ENCODE assay signal across 8 cellular contexts in genomic region chr17:7842380-7842949, GRCh38. TPM values are rescaled to one million over a fixed set of nuclear protein-coding genes. Genes with fewer than 3 reads are reported as not detected.
DNase-seq lines count a peak whose midpoint lies in the region; ATAC-seq and TF ChIP-seq lines count a peak whose summit lies in the region.

No MANE protein-coding gene starts in this region.

- WGBS in H9 (ENCODE audit: extremely low coverage, insufficient read length, low lambda C conversion rate), result no CpG with 5 or more reads among the region's 37 CpGs

- no peak overlapping the region for H2BK15ac ChIP-seq in H9 (ENCODE audit: low read depth, low read length)

- no peak overlapping the region for H2AK5ac ChIP-seq in H9 (ENCODE audit: insufficient read length, low read length)

- H2AFZ ChIP-seq in H9 (ENCODE audit: low read length), result no peak overlapping the region

- H3K4me3 Mint-ChIP-seq in H9, result peak overlapping the region; percentile 89 to 94
- H3K4me3 Mint-ChIP-seq in natural killer cell treated with Interleukin-12 subunit alpha and Interleukin-12 subunit beta and Interleukin-15 and Interleukin-18, amount 100 ng/mL, for 72 hours, result peak overlapping the region; percentile 93

- no peaks in the 10 kb centered on the region for H3K9me3 ChIP-seq in H9 (ENCODE audit: control insufficient read depth, low read depth, low read length)

- TF ChIP-seq CTCF in H9 (conservative IDR thresholded peaks at IDR 0.05), result no peak

- no peak overlapping the region for H4K8ac ChIP-seq in H9 (replicated peaks; ENCODE audit: insufficient read length, low read depth, low read length)

- no peaks in the 10 kb centered on the region for H3K79me2 ChIP-seq in H9 (ENCODE audit: insufficient read depth, low read length)

- H2BK120ac ChIP-seq in H9 (ENCODE audit: low read depth, low read length, poor library complexity, severe bottlenecking), result no peak overlapping the region

- DNase-seq in EH (ENCODE audit: low read depth) (peak; percentile 90), H9 (no peak), NK-92 (lab: John Stamatoyannopoulos, UW; ENCODE audit: unreplicated experiment) (peak; percentile 64), fibroblast of gingiva (ENCODE audit: low read depth) (peak; percentile 67)
- peak; percentile 97 for DNase-seq in activated T-cell treated with anti-CD3 and anti-CD28 coated beads, Interleukin-2, amount 50 U/mL, for 48 hours
- peak; percentile 97 for DNase-seq in natural killer cell treated with Interleukin-12 subunit alpha and Interleukin-12 subunit beta and Interleukin-15 and Interleukin-18, amount 100 ng/mL, for 72 hours (ENCODE audit: low spot score)
- DNase-seq in stimulated activated naive CD4-positive, alpha-beta T cell (lab: John Stamatoyannopoulos, UW), result peak; percentile 86 to 97 (median 92)

- H3T11ph ChIP-seq in H9 (ENCODE audit: low read length), result no peak overlapping the region

- H3K23me2 ChIP-seq in H9 (ENCODE audit: insufficient read length, low read depth, low read length, poor library complexity, severe bottlenecking), result peaks cover 29% of the 10 kb centered on the region

- peaks cover 35 to 52% of the 10 kb centered on the region in 2 experiments for H3K4me1 Mint-ChIP-seq in H9
- peaks cover 62 to 65% of the 10 kb centered on the region in 2 donors for H3K4me1 Mint-ChIP-seq in natural killer cell treated with Interleukin-12 subunit alpha and Interleukin-12 subunit beta and Interleukin-15 and Interleukin-18, amount 100 ng/mL, for 72 hours (ENCODE audit: low read depth in 2 of 2)

- H3K79me1 ChIP-seq in H9 (ENCODE audit: insufficient read depth, low read depth, low read length, poor library complexity, severe bottlenecking), result no peaks in the 10 kb centered on the region

- H3K4me1 ChIP-seq in H9 (ENCODE audit: insufficient read depth, low read length), result no peaks in the 10 kb centered on the region; the same call in 1 of the 2 replicates

- H3K9ac ChIP-seq in H9 (ENCODE audit: extremely low read depth, insufficient read length, low read length), result no peak overlapping the region

- peaks cover 4 to 27% (median 18%) of the 10 kb centered on the region in 3 experiments; a peak in 6 of 7 replicates for H3K36me3 Mint-ChIP-seq in H9 (ENCODE audit: insufficient read depth in 1 of 3, low read depth in 3 of 3)
- H3K36me3 Mint-ChIP-seq in natural killer cell treated with Interleukin-12 subunit alpha and Interleukin-12 subunit beta and Interleukin-15 and Interleukin-18, amount 100 ng/mL, for 72 hours, result no peaks in the 10 kb centered on the region

- no peak overlapping the region for H4K91ac ChIP-seq in H9 (ENCODE audit: insufficient read length, low read depth, low read length)

- no peak overlapping the region for H2BK5ac ChIP-seq in H9 (ENCODE audit: insufficient read length, low read length)

- H3K23ac ChIP-seq in H9 (ENCODE audit: insufficient read length, low read depth, low read length), result no peak overlapping the region

- H3K27me3 Mint-ChIP-seq in H9 (ENCODE audit: low read depth), result peaks cover 30% of the 10 kb centered on the region
- no peaks in the 10 kb centered on the region for H3K27me3 Mint-ChIP-seq in natural killer cell treated with Interleukin-12 subunit alpha and Interleukin-12 subunit beta and Interleukin-15 and Interleukin-18, amount 100 ng/mL, for 72 hours

- H2BK12ac ChIP-seq in H9 (ENCODE audit: insufficient read length, low read depth, low read length), result no peak overlapping the region

- no peak overlapping the region for H3K56ac ChIP-seq in H9 (ENCODE audit: insufficient read length, low read depth, low read length)

- H3K4ac ChIP-seq in H9 (ENCODE audit: low read depth, low read length), result no peak overlapping the region

- no peak overlapping the region for H3K18ac ChIP-seq in H9 (ENCODE audit: insufficient read length, low read depth, low read length)

- no peaks in the 10 kb centered on the region for H4K20me1 ChIP-seq in H9 (ENCODE audit: control insufficient read depth, insufficient read depth, insufficient read length)

- no peak overlapping the region for H2BK20ac ChIP-seq in H9 (ENCODE audit: low read depth, low read length, poor library complexity, severe bottlenecking)

- H3K4me2 ChIP-seq in H9 (ENCODE audit: insufficient read depth, insufficient read length, low read length), result peak overlapping the region; percentile 97

- H3K9me3 Mint-ChIP-seq in H9, result no peaks in the 10 kb centered on the region; a peak in 1 of 5 replicates
- no peaks in the 10 kb centered on the region for H3K9me3 Mint-ChIP-seq in natural killer cell treated with Interleukin-12 subunit alpha and Interleukin-12 subunit beta and Interleukin-15 and Interleukin-18, amount 100 ng/mL, for 72 hours

- no peak overlapping the region for H3K14ac ChIP-seq in H9 (ENCODE audit: insufficient read depth, low read length)

- peak overlapping the region in 1 of 3 experiments; percentile 57; a peak in 2 of 7 replicates for H3K27ac Mint-ChIP-seq in H9
- peak overlapping the region; percentile 99 for H3K27ac Mint-ChIP-seq in natural killer cell treated with Interleukin-12 subunit alpha and Interleukin-12 subunit beta and Interleukin-15 and Interleukin-18, amount 100 ng/mL, for 72 hours

- peaks cover 28% of the 10 kb centered on the region; the same call in 1 of the 2 replicates for H3K27me3 ChIP-seq in H9 (ENCODE audit: insufficient read depth, low read length)

- no peak overlapping the region for H3K27ac ChIP-seq in H9 (ENCODE audit: insufficient read length, low read depth, low read length)

- H4K5ac ChIP-seq in H9 (ENCODE audit: insufficient read length, low read depth, low read length), result no peak overlapping the region

- ATAC-seq in natural killer cell treated with Interleukin-12 subunit alpha and Interleukin-12 subunit beta and Interleukin-15 and Interleukin-18, amount 100 ng/mL, for 72 hours, result peak; percentile 67 to 79
- ATAC-seq in GM21367 (IDR thresholded peaks at IDR 0.05; ENCODE audit: unreplicated experiment), result no peak

RNA-seq across cellular contexts. Expression of gene KDM6B, which starts 8.4 kb away (rescaled TPM):
- 26.7 and 28.9 TPM in 2 replicates for total RNA-seq in H9 (2021)
- total RNA-seq in natural killer cell treated with Interleukin-12 subunit alpha and Interleukin-12 subunit beta and Interleukin-15 and Interleukin-18, amount 100 ng/mL, for 72 hours, result 10 to 100 TPM; 52.0 to 67.6 TPM

RNA-seq across cellular contexts. Expression of gene TMEM88, which starts 12.4 kb away (rescaled TPM):
- total RNA-seq in H9 (2021), result 8.9 and 11.3 TPM in 2 replicates
- 1 to 10 TPM; 2.4 to 2.7 TPM for total RNA-seq in natural killer cell treated with Interleukin-12 subunit alpha and Interleukin-12 subunit beta and Interleukin-15 and Interleukin-18, amount 100 ng/mL, for 72 hours

RNA-seq across cellular contexts. Expression of gene NAA38, which starts 14.9 kb away (rescaled TPM):
- 40.0 and 50.2 TPM in 2 replicates for total RNA-seq in H9 (2021)
- total RNA-seq in natural killer cell treated with Interleukin-12 subunit alpha and Interleukin-12 subunit beta and Interleukin-15 and Interleukin-18, amount 100 ng/mL, for 72 hours, result 100 to 1,000 TPM in 1 of 2 donors, 10 to 100 TPM in 1; 54.1 to 105 TPM

RNA-seq across cellular contexts. Expression of gene CYB5D1, which starts 15.3 kb away (rescaled TPM):
- 17.1 and 18.0 TPM in 2 replicates for total RNA-seq in H9 (2021)
- 10 to 100 TPM; 11.3 to 12.9 TPM for total RNA-seq in natural killer cell treated with Interleukin-12 subunit alpha and Interleukin-12 subunit beta and Interleukin-15 and Interleukin-18, amount 100 ng/mL, for 72 hours

RNA-seq across cellular contexts. Expression of gene CHD3, which starts 46.1 kb away (rescaled TPM):
- 33.2 and 35.7 TPM in 2 replicates for total RNA-seq in H9 (2021)
- 100 to 1,000 TPM; 106 to 192 TPM for total RNA-seq in natural killer cell treated with Interleukin-12 subunit alpha and Interleukin-12 subunit beta and Interleukin-15 and Interleukin-18, amount 100 ng/mL, for 72 hours
